Comparison of ENCODE assay signal across 16 cellular contexts in genomic region chr1:169707917-169708604, GRCh38. TPM values are rescaled to one million over a fixed set of nuclear protein-coding genes. Genes with fewer than 3 reads are reported as not detected.
DNase-seq lines count a peak whose midpoint lies in the region; ATAC-seq and TF ChIP-seq lines count a peak whose summit lies in the region.
"Had no signal": no experiment of that assay in that cellular context is flagged by ENCODE, and none has a peak within 500 bp of the region (broad histone marks: within the 10 kb centered on the region; RNA-seq: fewer than 3 reads in every experiment).

No MANE protein-coding gene starts in this region.

- peak overlapping the region; percentile 88 for H3K27ac ChIP-seq in CD4-positive, CD25-positive, alpha-beta regulatory T cell (ENCODE audit: insufficient read depth, low read length, poor library complexity, severe bottlenecking)
- no peak overlapping the region for H3K27ac ChIP-seq in psoas muscle
- H3K27ac ChIP-seq: RWPE1 had no signal

- peaks cover 1 to 3% of the 10 kb centered on the region in 2 experiments for H3K9me3 ChIP-seq in CD4-positive, CD25-positive, alpha-beta regulatory T cell (ENCODE audit: control insufficient read depth in 2 of 2, low read length in 2 of 2)
- H3K9me3 ChIP-seq in mononuclear cell (ENCODE audit: low read depth, low read length) (no peaks in the 10 kb centered on the region), psoas muscle (no peaks in the 10 kb centered on the region)
- H3K9me3 ChIP-seq: MG63 had no signal

- peak overlapping the region; percentile 99 for H3K4me3 ChIP-seq in CD4-positive, CD25-positive, alpha-beta regulatory T cell (ENCODE audit: low read depth, low read length)
- H3K4me3 ChIP-seq in GM06990 (replicated peaks; ENCODE audit: low read depth, low read length) (peak overlapping the region; percentile 36), mononuclear cell (ENCODE audit: low read length) (peak overlapping the region; percentile 80), psoas muscle (no peak overlapping the region)
- H3K4me3 ChIP-seq: MG63, mucosa of descending colon, smooth muscle cell had no signal

- peaks cover 48% of the 10 kb centered on the region for H3K36me3 ChIP-seq in CD4-positive, CD25-positive, alpha-beta regulatory T cell (ENCODE audit: control insufficient read depth, insufficient read depth, low read length)
- peaks cover 2% of the 10 kb centered on the region for H3K36me3 ChIP-seq in GM06990 (ENCODE audit: control insufficient read depth, insufficient read depth, low read length)
- no peaks in the 10 kb centered on the region for H3K36me3 ChIP-seq in psoas muscle (ENCODE audit: insufficient read depth in 1 of 2, low read depth in 1 of 2)
- H3K36me3 ChIP-seq: MG63 had no signal

- H3K4me1 Mint-ChIP-seq in CD4-positive, CD25-positive, alpha-beta regulatory T cell: peaks cover 28 to 56% (median 49%) of the 10 kb centered on the region in 4 donors

- H3K27me3 ChIP-seq in CD4-positive, CD25-positive, alpha-beta regulatory T cell (ENCODE audit: control insufficient read depth, insufficient read depth, low read length): no peaks in the 10 kb centered on the region
- no peaks in the 10 kb centered on the region for H3K27me3 ChIP-seq in GM06990 (replicated peaks; ENCODE audit: control insufficient read depth, insufficient read depth, low read length)
- no peaks in the 10 kb centered on the region for H3K27me3 ChIP-seq in mononuclear cell (ENCODE audit: insufficient read depth, low read length)
- H3K27me3 ChIP-seq in psoas muscle (ENCODE audit: insufficient read depth in 3 of 3, low read length in 2 of 3): no peaks in the 10 kb centered on the region

- DNase-seq in CD4-positive, CD25-positive, alpha-beta regulatory T cell: peak in 2 of 3 donors; percentile 48 to 58
- DNase-seq in GM06990 (ENCODE audit: extremely low read depth, insufficient read length): no peak
- peak; percentile 39 to 40 for DNase-seq in activated CD4-positive, alpha-beta T cell treated with anti-CD3 and anti-CD28 coated beads, Interleukin-2, amount 50 U/mL, for 4 hours
- no peak for DNase-seq in psoas muscle
- no peak for DNase-seq in cerebellar cortex (ENCODE audit: low spot score)
- DNase-seq: amniotic stem cell, kidney glomerular epithelial cell, MG63, mucosa of descending colon, NCI-H2081 treated with DMSO at 0.1 percent for 48 hours, NCI-H774 had no signal

- intact Hi-C loops in psoas muscle (cut with DNase I): no loop called here

- peak overlapping the region; percentile 92 to 99 (median 94) for H3K27ac Mint-ChIP-seq in CD4-positive, CD25-positive, alpha-beta regulatory T cell

- TF ChIP-seq CTCF in GM06990 (IDR thresholded peaks at IDR 0.05; ENCODE audit: insufficient read depth, low read length, poor library complexity, severe bottlenecking) (no peak), psoas muscle (IDR thresholded peaks at IDR 0.05) (no peak)

- peaks cover 62% of the 10 kb centered on the region for H3K36me3 Mint-ChIP-seq in CD4-positive, CD25-positive, alpha-beta regulatory T cell

- H3K4me1 ChIP-seq in CD4-positive, CD25-positive, alpha-beta regulatory T cell (ENCODE audit: control insufficient read depth, insufficient read depth, low read length, poor library complexity, severe bottlenecking): peaks cover 68% of the 10 kb centered on the region
- peaks cover 56% of the 10 kb centered on the region for H3K4me1 ChIP-seq in mononuclear cell (ENCODE audit: insufficient read depth, low read length)
- no peaks in the 10 kb centered on the region for H3K4me1 ChIP-seq in psoas muscle

- no peaks in the 10 kb centered on the region for H3K27me3 Mint-ChIP-seq in CD4-positive, CD25-positive, alpha-beta regulatory T cell

- peak overlapping the region; percentile 92 to 99 (median 95) for H3K4me3 Mint-ChIP-seq in CD4-positive, CD25-positive, alpha-beta regulatory T cell

- H3K9me3 Mint-ChIP-seq in CD4-positive, CD25-positive, alpha-beta regulatory T cell: peaks cover 0 to 6% (median 2%) of the 10 kb centered on the region in 7 donors

- 71 to 76% (median 75%) methylated on average over 9 of the region's 9 CpGs for WGBS in psoas muscle, 3 donors

- peak; percentile 29 to 36 for ATAC-seq in CD4-positive, CD25-positive, alpha-beta regulatory T cell (ENCODE audit: low read depth in 2 of 2)
- ATAC-seq in psoas muscle (no peak), GM19397 (IDR thresholded peaks at IDR 0.05; ENCODE audit: unreplicated experiment) (no peak)
- ATAC-seq: esophagus mucosa had no signal

RNA-seq across cellular contexts. Expression of gene SELL, which starts 3.4 kb away (rescaled TPM):
- 370 TPM for total RNA-seq in CD4-positive, CD25-positive, alpha-beta regulatory T cell
- polyA plus RNA-seq in CD4-positive, CD25-positive, alpha-beta regulatory T cell: 1,000 to 10,000 TPM; 1,894 to 2,165 (median 2,020) TPM
- total RNA-seq in mononuclear cell: 337 TPM
- total RNA-seq in psoas muscle: 1 to 10 TPM; 1.1 to 3.1 (median 1.8) TPM
- under 1 TPM; 0.14 to 0.35 (median 0.33) TPM for polyA plus RNA-seq in psoas muscle

RNA-seq across cellular contexts. Expression of gene SELE, which starts 25.8 kb away (rescaled TPM):
- total RNA-seq in CD4-positive, CD25-positive, alpha-beta regulatory T cell: not detected
- polyA plus RNA-seq in CD4-positive, CD25-positive, alpha-beta regulatory T cell: under 1 TPM in 2 of 4 donors, not detected in 2; 0.06 to 0.09 TPM
- total RNA-seq in mononuclear cell: not detected
- total RNA-seq in psoas muscle: 1 to 10 TPM in 1 of 4 donors, under 1 TPM in 2, not detected in 1; 0.12 to 1.3 (median 0.62) TPM
- under 1 TPM; 0.14 to 0.36 (median 0.17) TPM for polyA plus RNA-seq in psoas muscle
- total RNA-seq: smooth muscle cell had no signal

Comparison
In these comparisons a context has a peak if more than half of its experiments do, and no peak if none do; other contexts are left out.
1. ATAC-seq: peak in CD4-positive, CD25-positive, alpha-beta regulatory T cell (2 of 2); none in psoas muscle (0 of 4) and GM19397 (single experiment).
2. DNase-seq: peak in CD4-positive, CD25-positive, alpha-beta regulatory T cell (2 of 3) and activated CD4-positive, alpha-beta T cell treated with anti-CD3 and anti-CD28 coated beads, Interleukin-2, amount 50 U/mL, for 4 hours (2 of 2); none in GM06990 (single experiment), psoas muscle (0 of 2) and cerebellar cortex (single experiment).
3. RNA of gene SELL, which starts 3.4 kb away (total RNA-seq): 370 TPM in CD4-positive, CD25-positive, alpha-beta regulatory T cell (single experiment) and 337 TPM in mononuclear cell (single experiment); 1.1 to 3.1 TPM in psoas muscle; every median in the first group is over 10 times any median in the second.